Comparison of ENCODE assay signal across 18 cellular contexts in the genomic region with DNA sequence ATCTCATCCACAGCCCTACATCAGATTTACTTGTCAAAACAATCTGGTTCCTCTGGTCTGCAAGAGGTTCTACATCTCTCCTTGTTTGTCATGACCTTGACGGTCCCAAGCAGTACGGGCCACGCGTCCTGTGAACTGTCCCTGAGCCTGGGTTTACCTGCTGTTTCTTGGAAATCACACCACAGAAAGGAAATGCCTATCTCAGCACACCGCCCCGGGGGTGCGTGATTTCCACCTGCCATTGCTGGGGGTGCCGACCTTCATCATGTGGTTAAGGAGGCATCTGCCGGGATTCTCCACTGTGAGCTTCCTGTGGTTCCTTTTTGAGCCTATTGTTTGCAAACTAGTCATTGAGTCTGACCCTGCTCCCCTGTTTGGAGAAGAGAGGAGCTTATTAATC.
"Had no signal": no experiment of that assay in that cellular context is flagged by ENCODE, and none has a peak within 500 bp of the region (broad histone marks: within the 10 kb centered on the region; RNA-seq: fewer than 3 reads in every experiment).

No MANE protein-coding gene starts in this region.

- H3K4me3 ChIP-seq: heart left ventricle, ovary, smooth muscle cell, tibial artery, upper lobe of left lung, vagina had no signal

- ATAC-seq: heart left ventricle; right cardiac atrium; stimulated activated memory B cell treated with anti-CD40 and anti-IgM and Interleukin-4, amounts not matched to agents 10 μg/mL and 1 μg/mL and 100 μg/mL, for 72 hours had no signal

- H3K4me1 Mint-ChIP-seq: natural killer cell; neural crest cell; stimulated activated memory B cell treated with anti-CD40 and anti-IgM and Interleukin-4, amounts not matched to agents 10 μg/mL and 1 μg/mL and 100 μg/mL, for 72 hours had no signal

- H3K4me1 ChIP-seq: heart left ventricle, tibial artery, upper lobe of left lung, vagina had no signal

- H3K27ac Mint-ChIP-seq: dendritic cell treated with granulocyte-macrophage colony-stimulating factor and Interleukin-4, amounts not matched to agents 40 ng/mL and 50 ng/mL, for 4 days; natural killer cell; progenitor cell of endocrine pancreas; stimulated activated memory B cell treated with anti-CD40 and anti-IgM and Interleukin-4, amounts not matched to agents 10 μg/mL and 1 μg/mL and 100 μg/mL, for 72 hours; stimulated activated naive CD8-positive, alpha-beta T cell treated with anti-CD3 and anti-CD28 coated beads, Interleukin-15, Interleukin-2, amounts not matched to agents 100 ng/mL and 50 ng/mL, for 24 hours had no signal

- H3K9me3 Mint-ChIP-seq: dendritic cell treated with granulocyte-macrophage colony-stimulating factor and Interleukin-4, amounts not matched to agents 40 ng/mL and 50 ng/mL, for 4 days; natural killer cell; neural crest cell; stimulated activated naive CD8-positive, alpha-beta T cell treated with anti-CD3 and anti-CD28 coated beads, Interleukin-15, Interleukin-2, amounts not matched to agents 100 ng/mL and 50 ng/mL, for 24 hours had no signal

- H3K27me3 Mint-ChIP-seq: dendritic cell treated with granulocyte-macrophage colony-stimulating factor and Interleukin-4, amounts not matched to agents 40 ng/mL and 50 ng/mL, for 4 days had no signal

- H3K36me3 Mint-ChIP-seq: natural killer cell; stimulated activated memory B cell treated with anti-CD40 and anti-IgM and Interleukin-4, amounts not matched to agents 10 μg/mL and 1 μg/mL and 100 μg/mL, for 72 hours had no signal

- H3K27me3 ChIP-seq: ovary, upper lobe of left lung, vagina had no signal

- H3K36me3 ChIP-seq: heart left ventricle, ovary, tibial artery, upper lobe of left lung, vagina had no signal

- H3K9me3 ChIP-seq: heart left ventricle, ovary, tibial artery, upper lobe of left lung, vagina had no signal

- DNase-seq: foreskin melanocyte; heart left ventricle; hippocampal formation; kidney glomerular epithelial cell; natural killer cell; nucleus accumbens; ovary; right cardiac atrium; stimulated activated CD4-positive, alpha-beta T cell treated with anti-CD3 and anti-CD28 coated beads, Interleukin-4, amount 100 ng/mL, for 1 hour had no signal

- H3K27ac ChIP-seq: heart left ventricle, ovary, tibial artery, upper lobe of left lung, vagina had no signal

- H3K4me3 Mint-ChIP-seq: dendritic cell treated with granulocyte-macrophage colony-stimulating factor and Interleukin-4, amounts not matched to agents 40 ng/mL and 50 ng/mL, for 4 days; natural killer cell; neural crest cell; stimulated activated memory B cell treated with anti-CD40 and anti-IgM and Interleukin-4, amounts not matched to agents 10 μg/mL and 1 μg/mL and 100 μg/mL, for 72 hours; stimulated activated naive CD8-positive, alpha-beta T cell treated with anti-CD3 and anti-CD28 coated beads, Interleukin-15, Interleukin-2, amounts not matched to agents 100 ng/mL and 50 ng/mL, for 24 hours had no signal
